Comparison of ENCODE assay signal across 10 cellular contexts in the genomic region with DNA sequence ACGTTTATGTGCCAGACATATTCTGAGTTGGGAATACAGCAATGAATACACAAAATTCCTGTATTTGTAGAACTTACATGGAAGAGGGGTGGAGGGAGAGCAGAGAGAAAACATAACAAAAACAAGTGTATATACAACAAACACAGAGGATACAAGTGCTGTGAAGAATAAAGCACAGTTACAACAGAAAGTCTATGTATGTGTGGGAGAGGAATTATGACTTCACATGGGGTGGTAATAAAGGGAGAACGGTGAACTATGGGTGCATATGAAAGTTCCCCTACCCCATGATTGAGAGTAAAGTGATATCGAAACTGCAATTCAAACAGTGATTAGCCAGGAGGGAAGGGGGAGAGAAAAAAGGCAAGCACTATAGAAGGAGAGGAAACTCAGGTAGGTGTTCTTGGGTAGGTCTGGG. TPM values are rescaled to one million over a fixed set of nuclear protein-coding genes. Genes with fewer than 3 reads are reported as not detected.
DNase-seq lines count a peak whose midpoint lies in the region; ATAC-seq and TF ChIP-seq lines count a peak whose summit lies in the region.
"Had no signal": no experiment of that assay in that cellular context is flagged by ENCODE, and none has a peak within 500 bp of the region (broad histone marks: within the 10 kb centered on the region; RNA-seq: fewer than 3 reads in every experiment).

No MANE protein-coding gene starts in this region.

- H3K27ac Mint-ChIP-seq in activated T-helper 2 cell treated with anti-CD3 and anti-CD28 coated beads, Interferon-gamma antibody, Interleukin-2, Interleukin-4, amounts not matched to agents 10 μg/mL and 5 μg/mL and 100 μg/mL, durations not matched to agents 14 hours and 24 hours and 36 hours, result peak overlapping the region; percentile 78

- intact Hi-C loops in activated T-helper 2 cell treated with anti-CD3 and anti-CD28 coated beads, Interferon-gamma antibody, Interleukin-2, Interleukin-4, amounts not matched to agents 10 μg/mL and 5 μg/mL and 100 μg/mL, durations not matched to agents 14 hours and 24 hours and 36 hours (cut with micrococcal nuclease), result loop anchor here (1.0 to 5.0 kb wide), 6 partner anchors 16 to 152 kb away; a partner anchor contains a TSS
- intact Hi-C loops in right lobe of liver (cut with DNase I), result no loop called here

- 83 to 87% methylated on average over 3 of the region's 3 CpGs for WGBS in upper lobe of left lung, 2 donors
- 76% methylated on average over 3 of the region's 3 CpGs for WGBS in right lobe of liver (ENCODE audit: insufficient coverage, low coverage, low lambda C conversion rate, missing lambda C conversion rate)

- H3K27me3 ChIP-seq in upper lobe of left lung, result no peaks in the 10 kb centered on the region
- H3K27me3 ChIP-seq in right lobe of liver, result no peaks in the 10 kb centered on the region
- H3K27me3 ChIP-seq: foreskin keratinocyte had no signal

- H3K36me3 ChIP-seq in upper lobe of left lung (peaks cover 0 to 42% (median 4%) of the 10 kb centered on the region in 4 donors), right lobe of liver (peaks cover 0 to 7% (median 0%) of the 10 kb centered on the region in 4 donors)

- TF ChIP-seq POLR2A in upper lobe of left lung (IDR thresholded peaks at IDR 0.05) (no peak), right lobe of liver (IDR thresholded peaks at IDR 0.05) (no peak)

- H3K36me3 Mint-ChIP-seq in activated T-helper 2 cell treated with anti-CD3 and anti-CD28 coated beads, Interferon-gamma antibody, Interleukin-2, Interleukin-4, amounts not matched to agents 10 μg/mL and 5 μg/mL and 100 μg/mL, durations not matched to agents 14 hours and 24 hours and 36 hours (ENCODE audit: low read depth), result peaks cover 69% of the 10 kb centered on the region

- no peaks in the 10 kb centered on the region for H3K27me3 Mint-ChIP-seq in activated T-helper 2 cell treated with anti-CD3 and anti-CD28 coated beads, Interferon-gamma antibody, Interleukin-2, Interleukin-4, amounts not matched to agents 10 μg/mL and 5 μg/mL and 100 μg/mL, durations not matched to agents 14 hours and 24 hours and 36 hours (ENCODE audit: low read depth)

- H3K4me3 ChIP-seq in upper lobe of left lung, result no peak overlapping the region
- no peak overlapping the region for H3K4me3 ChIP-seq in right lobe of liver

- peak overlapping the region; percentile 45 for H3K4me3 Mint-ChIP-seq in activated T-helper 2 cell treated with anti-CD3 and anti-CD28 coated beads, Interferon-gamma antibody, Interleukin-2, Interleukin-4, amounts not matched to agents 10 μg/mL and 5 μg/mL and 100 μg/mL, durations not matched to agents 14 hours and 24 hours and 36 hours (ENCODE audit: low read depth)

- H3K9me3 Mint-ChIP-seq in activated T-helper 2 cell treated with anti-CD3 and anti-CD28 coated beads, Interferon-gamma antibody, Interleukin-2, Interleukin-4, amounts not matched to agents 10 μg/mL and 5 μg/mL and 100 μg/mL, durations not matched to agents 14 hours and 24 hours and 36 hours, result no peaks in the 10 kb centered on the region

- ATAC-seq in GM18498 (IDR thresholded peaks at IDR 0.05; ENCODE audit: unreplicated experiment) (peak; percentile 93), GM19452 (IDR thresholded peaks at IDR 0.05; ENCODE audit: unreplicated experiment) (peak; percentile 94), HG03045 (IDR thresholded peaks at IDR 0.05; ENCODE audit: unreplicated experiment) (peak; percentile 89), upper lobe of left lung (ENCODE audit: low FRiP score in 2 of 2) (no peak), right lobe of liver (no peak)
- ATAC-seq: foreskin keratinocyte had no signal

- no peak for TF ChIP-seq EP300 in upper lobe of left lung (IDR thresholded peaks at IDR 0.05)

- TF ChIP-seq CTCF in upper lobe of left lung (IDR thresholded peaks at IDR 0.05) (no peak), right lobe of liver (IDR thresholded peaks at IDR 0.05) (no peak)

- H3K9me3 ChIP-seq in upper lobe of left lung, result no peaks in the 10 kb centered on the region
- no peaks in the 10 kb centered on the region for H3K9me3 ChIP-seq in right lobe of liver

- H3K4me1 ChIP-seq in upper lobe of left lung (no peaks in the 10 kb centered on the region), right lobe of liver (peaks cover 0 to 14% (median 4%) of the 10 kb centered on the region in 4 donors)
- H3K4me1 ChIP-seq: foreskin keratinocyte had no signal

- H3K27ac ChIP-seq in upper lobe of left lung, result no peak overlapping the region
- no peak overlapping the region for H3K27ac ChIP-seq in caudate nucleus (ENCODE audit: low read depth, low read length)
- H3K27ac ChIP-seq in right lobe of liver, result no peak overlapping the region
- H3K27ac ChIP-seq: foreskin keratinocyte had no signal

- DNase-seq in activated T-helper 2 cell treated with anti-CD3 and anti-CD28 coated beads, Interferon-gamma antibody, Interleukin-2, Interleukin-4, amounts not matched to agents 10 μg/mL and 5 μg/mL and 100 μg/mL, durations not matched to agents 14 hours and 24 hours and 36 hours (ENCODE audit: low spot score), result no peak
- no peak for DNase-seq in upper lobe of left lung
- DNase-seq in caudate nucleus (lab: John Stamatoyannopoulos, UW), result no peak
- DNase-seq in DMS53 treated with DMSO at 0.1 percent for 48 hours (lab: John Stamatoyannopoulos, UW; ENCODE audit: unreplicated experiment), result no peak
- no peak for DNase-seq in right lobe of liver
- DNase-seq: foreskin keratinocyte, SHP77 had no signal

- H3K4me1 Mint-ChIP-seq in activated T-helper 2 cell treated with anti-CD3 and anti-CD28 coated beads, Interferon-gamma antibody, Interleukin-2, Interleukin-4, amounts not matched to agents 10 μg/mL and 5 μg/mL and 100 μg/mL, durations not matched to agents 14 hours and 24 hours and 36 hours (ENCODE audit: low read depth), result peaks cover 51% of the 10 kb centered on the region

RNA-seq across cellular contexts. Expression of a gene that starts 24.6 kb away (rescaled TPM):
- 99.2 and 102 TPM in 2 replicates for total RNA-seq in activated T-helper 2 cell treated with anti-CD3 and anti-CD28 coated beads, Interferon-gamma antibody, Interleukin-2, Interleukin-4, amounts not matched to agents 10 μg/mL and 5 μg/mL and 100 μg/mL, durations not matched to agents 14 hours and 24 hours and 36 hours
- total RNA-seq in upper lobe of left lung, result 10 to 100 TPM; 16.8 to 47.0 (median 38.5) TPM
- total RNA-seq in right lobe of liver, result 10 to 100 TPM; 31.8 to 47.2 (median 37.1) TPM

Comparison
In these comparisons a context has a peak if more than half of its experiments do, and no peak if none do; other contexts are left out.
1. ATAC-seq: peak in GM18498 (single experiment), GM19452 (single experiment) and HG03045 (single experiment); none in upper lobe of left lung (0 of 2) and right lobe of liver (0 of 4).